Comparison of ENCODE assay signal across 8 cellular contexts in genomic region chr6:165663283-165663735, GRCh38. TPM values are rescaled to one million over a fixed set of nuclear protein-coding genes. Genes with fewer than 3 reads are reported as not detected.
DNase-seq lines count a peak whose midpoint lies in the region; ATAC-seq and TF ChIP-seq lines count a peak whose summit lies in the region.

No MANE protein-coding gene starts in this region.

- no peaks in the 10 kb centered on the region for H3K27me3 ChIP-seq in vagina

- TF ChIP-seq POLR2A in vagina (IDR thresholded peaks at IDR 0.05): no peak

- no peaks in the 10 kb centered on the region for H3K36me3 ChIP-seq in mesodermal cell (ENCODE audit: control insufficient read depth, insufficient read depth, low read length)
- no peaks in the 10 kb centered on the region for H3K36me3 ChIP-seq in vagina

- ATAC-seq in Right ventricle myocardium inferior: peak; percentile 51
- no peak for ATAC-seq in HG02759 (IDR thresholded peaks at IDR 0.05; ENCODE audit: unreplicated experiment)
- no peak for ATAC-seq in HG02678 (IDR thresholded peaks at IDR 0.05; ENCODE audit: unreplicated experiment)

- H3K27ac ChIP-seq in mesodermal cell (ENCODE audit: low read depth, low read length, severe bottlenecking) (no peak overlapping the region), vagina (peak overlapping the region; percentile 56)

- intact Hi-C loops in Right ventricle myocardium inferior (cut with DNase I): loop anchor here (1.0 to 5.0 kb wide), 8 partner anchors 31 to 223 kb away; no protein-coding TSS in a partner anchor
- intact Hi-C loops in cardiac septum (cut with DNase I): loop anchor here (5.0 kb wide), 6 partner anchors 39 to 216 kb away; no protein-coding TSS in a partner anchor
- intact Hi-C loops in vagina (cut with DNase I): no loop called here

- no peak for TF ChIP-seq CTCF in vagina (IDR thresholded peaks at IDR 0.05)

- H3K4me3 ChIP-seq in mesodermal cell (ENCODE audit: extremely low read depth, insufficient read depth, low read length, poor library complexity, severe bottlenecking) (peak overlapping the region; percentile 54), vagina (peak overlapping the region; percentile 55 to 62)

- no peaks in the 10 kb centered on the region for H3K9me3 ChIP-seq in mesodermal cell (ENCODE audit: control insufficient read depth, low read length)
- no peaks in the 10 kb centered on the region for H3K9me3 ChIP-seq in vagina

- DNase-seq in Right ventricle myocardium inferior (ENCODE audit: missing footprints) (peak; percentile 89), cardiac septum (ENCODE audit: low spot score) (no peak), epidermal melanocyte (ENCODE audit: insufficient read length, low spot score) (peak; percentile 52), vagina (ENCODE audit: extremely low spot score in 2 of 2) (no peak), ureter (ENCODE audit: low spot score) (no peak)

- H3K4me1 ChIP-seq in mesodermal cell (ENCODE audit: control insufficient read depth, insufficient read depth, low read length, poor library complexity, severe bottlenecking) (peaks cover 13% of the 10 kb centered on the region), vagina (peaks cover 21% of the 10 kb centered on the region)

- WGBS in mesodermal cell (ENCODE audit: insufficient coverage in 2 of 2), 2 experiments: 0 to 1% methylated on average over 22 to 29 of the region's 36 CpGs

RNA-seq across cellular contexts. Expression of gene PDE10A, which starts 0.3 kb away (rescaled TPM):
- total RNA-seq in Right ventricle myocardium inferior (15.7 TPM), cardiac septum (25.1 TPM), vagina (15.0 TPM), ureter (47.0 TPM)
- 7.4 TPM for polyA plus RNA-seq in mesodermal cell (2013, experiment 1 of 2)
- 6.5 TPM for polyA plus RNA-seq in mesodermal cell (2013, experiment 2 of 2)

Comparison
In these comparisons a context has a peak if more than half of its experiments do, and no peak if none do; other contexts are left out.
1. DNase-seq: peak in Right ventricle myocardium inferior (single experiment) and epidermal melanocyte (single experiment); none in cardiac septum (single experiment), vagina (0 of 2) and ureter (single experiment).